Comparison of ENCODE assay signal across 8 cellular contexts in genomic region chr7:92813390-92814024, GRCh38. TPM values are rescaled to one million over a fixed set of nuclear protein-coding genes. Genes with fewer than 3 reads are reported as not detected.
DNase-seq lines count a peak whose midpoint lies in the region; ATAC-seq, FAIRE-seq and TF ChIP-seq lines count a peak whose summit lies in the region.

No MANE protein-coding gene starts in this region.

- H3K27me3 Mint-ChIP-seq in mesothelial cell of epicardium (ENCODE audit: low read depth): no peaks in the 10 kb centered on the region

- H3K4me1 ChIP-seq in HepG2 (ENCODE audit: insufficient read depth, low read length): peaks cover 91% of the 10 kb centered on the region
- peaks cover 0 to 18% (median 9%) of the 10 kb centered on the region in 4 donors for H3K4me1 ChIP-seq in right lobe of liver
- peaks cover 13% of the 10 kb centered on the region for H3K4me1 ChIP-seq in lower lobe of right lung

- H3K4me2 ChIP-seq in HepG2 (ENCODE audit: low read depth, low read length): no peak overlapping the region

- no peak overlapping the region for H3K4me3 ChIP-seq in HepG2 (replicated peaks in 1 of 3; ENCODE audit: insufficient read depth in 1 of 3, low read depth in 2 of 3, low read length in 3 of 3)
- no peak overlapping the region for H3K4me3 ChIP-seq in right lobe of liver
- H3K4me3 ChIP-seq in SK-N-MC: peak overlapping the region; percentile 52
- no peak overlapping the region for H3K4me3 ChIP-seq in lower lobe of right lung

- TF ChIP-seq EP300 in HepG2 (IDR thresholded peaks at IDR 0.05; ENCODE audit: low read depth in 2 of 2, low read length in 2 of 2) (no peak), HepG2 (CRISPR knock-in tag; IDR thresholded peaks at IDR 0.05; ENCODE audit: borderline replicate concordance) (no peak)

- no peak overlapping the region for H2AFZ ChIP-seq in HepG2 (ENCODE audit: low read length)

- TF ChIP-seq CTCF in HepG2 (CRISPR knock-in tag; IDR thresholded peaks at IDR 0.05) (no peak), right lobe of liver (IDR thresholded peaks at IDR 0.05) (no peak), mesothelial cell of epicardium (IDR thresholded peaks at IDR 0.05; ENCODE audit: unreplicated experiment) (no peak), lower lobe of right lung (IDR thresholded peaks at IDR 0.05) (no peak)

- no peak overlapping the region for H3K27ac ChIP-seq in HepG2 (ENCODE audit: extremely low read length, insufficient read depth, low read length)
- no peak overlapping the region for H3K27ac ChIP-seq in right lobe of liver
- H3K27ac ChIP-seq in SK-N-MC: peak overlapping the region; percentile 47
- no peak overlapping the region for H3K27ac ChIP-seq in lower lobe of right lung

- DNase-seq in HepG2 (ENCODE audit: low spot score): no peak
- DNase-seq in right lobe of liver: no peak
- DNase-seq in SK-N-MC (ENCODE audit: low read depth, low spot score): no peak
- no peak for DNase-seq in mesothelial cell of epicardium (ENCODE audit: low spot score in 2 of 2, unreplicated experiment in 2 of 2)
- no peak for DNase-seq in SHP77 treated with DMSO at 0.1 percent for 48 hours (lab: John Stamatoyannopoulos, UW)
- DNase-seq in lower lobe of right lung: no peak
- DNase-seq in DMS79 (lab: John Stamatoyannopoulos, UW): no peak

- H3K27ac Mint-ChIP-seq in mesothelial cell of epicardium: peak overlapping the region; percentile 53

- H4K20me1 ChIP-seq in HepG2 (ENCODE audit: insufficient read depth, low read length): peaks cover 68% of the 10 kb centered on the region

- H3K4me1 Mint-ChIP-seq in mesothelial cell of epicardium: peaks cover 39% of the 10 kb centered on the region

- H3K79me2 ChIP-seq in HepG2 (ENCODE audit: insufficient read depth, low read length): peaks cover 97% of the 10 kb centered on the region

- FAIRE-seq in HepG2 (lab: Jason Lieb, UNC): no peak

- H3K9me3 ChIP-seq in HepG2 (ENCODE audit: low read length) (no peaks in the 10 kb centered on the region), right lobe of liver (no peaks in the 10 kb centered on the region), SK-N-MC (ENCODE audit: low read depth, low read length) (no peaks in the 10 kb centered on the region), lower lobe of right lung (peaks cover 9% of the 10 kb centered on the region)

- CTCF ChIA-PET in HepG2 (lab: Yijun Ruan, JAX; ENCODE audit: low intra/inter-chr PET ratio, low total read pairs): no interaction called here

- TF ChIP-seq RAD21 in HepG2 (CRISPR knock-in tag; IDR thresholded peaks at IDR 0.05): no peak

- H3K9ac ChIP-seq in HepG2 (ENCODE audit: insufficient read depth, low read depth, low read length): no peak overlapping the region
- no peak overlapping the region for H3K9ac ChIP-seq in SK-N-MC (ENCODE audit: insufficient read length)

- peaks cover 30% of the 10 kb centered on the region for H3K9me3 Mint-ChIP-seq in mesothelial cell of epicardium

- H3K36me3 Mint-ChIP-seq in mesothelial cell of epicardium: peaks cover 32% of the 10 kb centered on the region

- POLR2A ChIA-PET in HepG2 (lab: Yijun Ruan, JAX): no interaction called here

- H3K36me3 ChIP-seq in HepG2 (replicated peaks in 1 of 2; ENCODE audit: control insufficient read depth in 1 of 2, insufficient read depth in 2 of 2, low read length in 2 of 2) (peaks cover 2 to 5% of the 10 kb centered on the region in 2 experiments; a peak in 4 of 5 replicates), right lobe of liver (no peaks in the 10 kb centered on the region), SK-N-MC (ENCODE audit: insufficient read depth, low read length) (no peaks in the 10 kb centered on the region), lower lobe of right lung (no peaks in the 10 kb centered on the region)

- H3K27me3 ChIP-seq in HepG2 (ENCODE audit: control insufficient read depth in 1 of 2, insufficient read depth in 2 of 2, low read length in 2 of 2) (no peaks in the 10 kb centered on the region), right lobe of liver (no peaks in the 10 kb centered on the region), lower lobe of right lung (ENCODE audit: low read depth) (no peaks in the 10 kb centered on the region)

- in situ Hi-C loops in HepG2 (cut with HindIII; ENCODE audit: extremely low pct_ligation_motif_present, low pct_unique_long_range_greater_than_20kb): no loop called here

- TF ChIP-seq POLR2A in HepG2 (IDR thresholded peaks at IDR 0.05; ENCODE audit: insufficient read depth in 1 of 2, low read depth in 2 of 2, low read length in 2 of 2): no peak
- no peak for TF ChIP-seq POLR2A in right lobe of liver (IDR thresholded peaks at IDR 0.05)

- intact Hi-C loops in HepG2 (cut with micrococcal nuclease; ENCODE audit: unreplicated experiment): no loop called here
- intact Hi-C loops in right lobe of liver (cut with DNase I): no loop called here
- intact Hi-C loops in lower lobe of right lung (cut with DNase I): no loop called here

- ATAC-seq in HepG2: no peak
- ATAC-seq in right lobe of liver: no peak
- peak; percentile 39 for ATAC-seq in HG03097 (IDR thresholded peaks at IDR 0.05; ENCODE audit: low FRiP score, unreplicated experiment)
- ATAC-seq in lower lobe of right lung: no peak

- BruUV-seq in HepG2 (replicated peaks; lab: Mats Ljungman, UMichigan): no TSS peak

- no peak overlapping the region for H3K4me3 Mint-ChIP-seq in mesothelial cell of epicardium

- 82% methylated on average over 4 of the region's 4 CpGs for WGBS in HepG2 (ENCODE audit: low lambda C conversion rate)
- 29% methylated on average over 4 of the region's 4 CpGs for WGBS in right lobe of liver (ENCODE audit: insufficient coverage, low coverage, low lambda C conversion rate, missing lambda C conversion rate)

TF ChIP-seq in HepG2, 621 proteins besides CTCF, POLR2A, EP300 and RAD21:
- TF ChIP-seq RBM22 (optimal IDR thresholded peaks at IDR 0.05; ENCODE audit: low read length) (peak; percentile 24), ATF1 (CRISPR knock-in tag; IDR thresholded peaks at IDR 0.05) (no peak), FOXO4 (CRISPR knock-in tag; conservative IDR thresholded peaks at IDR 0.05) (no peak), FIP1L1 (IDR thresholded peaks at IDR 0.05; ENCODE audit: borderline replicate concordance, insufficient read depth, low read depth, low read length) (no peak), MAFK (conservative IDR thresholded peaks at IDR 0.05 in 1 of 2, IDR thresholded peaks at IDR 0.05 in 1 of 2; ENCODE audit: low read length in 2 of 2) (peak; percentile 76 to 81), KLF15 (CRISPR knock-in tag; IDR thresholded peaks at IDR 0.05; ENCODE audit: borderline replicate concordance) (no peak), MAFF (IDR thresholded peaks at IDR 0.05; ENCODE audit: low read depth, low read length) (peak; percentile 72; the same call in 1 of the 2 replicates)

RNA-seq across cellular contexts. Expression of gene CDK6, which starts 22.9 kb away (rescaled TPM):
- total RNA-seq in HepG2 (2016; rRNA removed; fragmentation: Illumina TruSeq; extraction: Trizol) (90.8 and 134 TPM in 2 replicates), right lobe of liver (10 to 100 TPM in 5 of 6 experiments, 1 to 10 TPM in 1; 6.9 to 23.7 (median 17.0) TPM), mesothelial cell of epicardium (136 to 138 TPM (median 138 TPM) in 3 replicates), lower lobe of right lung (21.7 TPM)
- 5.1 and 5.5 TPM in 2 replicates for total RNA-seq in HepG2 (2016; cell fraction: cytosol; rRNA removed; fragmentation: Illumina TruSeq; extraction: Trizol; ENCODE audit: low read depth)
- 84.9 and 123 TPM in 2 replicates for total RNA-seq in HepG2 (2016; cell fraction: insoluble cytoplasmic fraction; rRNA removed; fragmentation: Illumina TruSeq; extraction: Trizol)
- total RNA-seq in HepG2 (2016; cell fraction: membrane; rRNA removed; fragmentation: Illumina TruSeq; extraction: Trizol): 29.2 and 30.5 TPM in 2 replicates
- 119 and 130 TPM in 2 replicates for total RNA-seq in HepG2 (2016; cell fraction: nucleus; rRNA removed; fragmentation: Illumina TruSeq; extraction: Trizol)
- polyA plus RNA-seq in HepG2 (2011; rRNA removed): 25.6 and 34.6 TPM in 2 replicates
- 18.5 and 23.7 TPM in 2 replicates for polyA plus RNA-seq in HepG2 (2011; cell fraction: cytosol; rRNA removed)
- polyA plus RNA-seq in HepG2 (2011; cell fraction: nucleus; rRNA removed): 43.9 and 53.9 TPM in 2 replicates
- polyA plus RNA-seq in HepG2 (2012): 20.9 and 27.3 TPM in 2 replicates
- polyA plus RNA-seq in HepG2 (2016; cell fraction: cytosol; fragmentation: Illumina TruSeq; extraction: Trizol; ENCODE audit: low read depth): 1.4 and 1.7 TPM in 2 replicates
- polyA plus RNA-seq in HepG2 (2016; cell fraction: insoluble cytoplasmic fraction; fragmentation: Illumina TruSeq; extraction: Trizol; ENCODE audit: low read depth): 58.7 and 59.6 TPM in 2 replicates
- polyA plus RNA-seq in HepG2 (2016; cell fraction: membrane; fragmentation: Illumina TruSeq; extraction: Trizol; ENCODE audit: low read depth): 5.4 and 5.9 TPM in 2 replicates
- 40.3 and 43.1 TPM in 2 replicates for polyA plus RNA-seq in HepG2 (2016; cell fraction: nucleus; fragmentation: Illumina TruSeq; extraction: Trizol; ENCODE audit: insufficient read depth, low read depth)
- polyA minus RNA-seq in HepG2 (2011; rRNA and poly(A)+ RNA removed; ENCODE audit: low replicate concordance): 69.1 and 135 TPM in 2 replicates
- 85.6 and 90.1 TPM in 2 replicates for polyA minus RNA-seq in HepG2 (2011; cell fraction: cytosol; rRNA and poly(A)+ RNA removed)
- 219 and 264 TPM in 2 replicates for polyA minus RNA-seq in HepG2 (2011; cell fraction: nucleus; rRNA and poly(A)+ RNA removed)
